Comparison of ENCODE assay signal across 12 cellular contexts in genomic region chr10:117443677-117444022, GRCh38.
"Had no signal": no experiment of that assay in that cellular context is flagged by ENCODE, and none has a peak within 500 bp of the region (broad histone marks: within the 10 kb centered on the region; RNA-seq: fewer than 3 reads in every experiment).

No MANE protein-coding gene starts in this region.

- H3K27ac Mint-ChIP-seq: activated CD4-positive, alpha-beta T cell treated with anti-CD3 and anti-CD28 coated beads for 36 hours; activated naive CD8-positive, alpha-beta T cell; effector memory CD8-positive, alpha-beta T cell; stimulated activated naive B cell treated with anti-CD40 and anti-IgM and Interleukin-4, amounts not matched to agents 10 μg/mL and 1 μg/mL and 100 μg/mL, for 72 hours; WTC11 had no signal

- H3K27me3 ChIP-seq: body of pancreas had no signal

- DNase-seq: activated T-cell treated with anti-CD3 and anti-CD28 coated beads for 4 hours, naive B cell had no signal

- H3K36me3 ChIP-seq: gastrocnemius medialis had no signal

- H3K27ac ChIP-seq: epithelial cell of prostate had no signal

- H3K4me3 ChIP-seq: body of pancreas, gastrocnemius medialis, mucosa of descending colon had no signal

- H3K4me3 Mint-ChIP-seq: activated CD4-positive, alpha-beta T cell treated with anti-CD3 and anti-CD28 coated beads for 36 hours; activated naive CD8-positive, alpha-beta T cell; neural crest cell; WTC11 had no signal

- H3K9me3 ChIP-seq: body of pancreas, gastrocnemius medialis, mucosa of descending colon had no signal
